Comparison of ENCODE assay signal across 15 cellular contexts in genomic region chr3:46664188-46664970, GRCh38. TPM values are rescaled to one million over a fixed set of nuclear protein-coding genes. Genes with fewer than 3 reads are reported as not detected.
A peak's percentile ranks its signal among the peaks of the same experiment; 100 is the strongest.
DNase-seq lines count a peak whose midpoint lies in the region; FAIRE-seq and TF ChIP-seq lines count a peak whose summit lies in the region.
"Had no signal": no experiment of that assay in that cellular context is flagged by ENCODE, and none has a peak within 500 bp of the region (broad histone marks: within the 10 kb centered on the region; RNA-seq: fewer than 3 reads in every experiment).

No MANE protein-coding gene starts in this region.

- H3K4me1 ChIP-seq in colonic mucosa (no peaks in the 10 kb centered on the region), sigmoid colon (peaks cover 0 to 27% (median 11%) of the 10 kb centered on the region in 4 donors), small intestine (ENCODE audit: control insufficient read depth in 2 of 2, insufficient read depth in 1 of 2, low read depth in 1 of 2, low read length in 1 of 2) (no peaks in the 10 kb centered on the region)

- H3K9me3 ChIP-seq in colonic mucosa (no peaks in the 10 kb centered on the region), sigmoid colon (no peaks in the 10 kb centered on the region), small intestine (ENCODE audit: control insufficient read depth, low read depth) (no peaks in the 10 kb centered on the region)

- intact Hi-C loops in colonic mucosa (cut with DNase I) (no loop called here), sigmoid colon (cut with DNase I) (no loop called here)

- H3K36me3 ChIP-seq in colonic mucosa (no peaks in the 10 kb centered on the region), sigmoid colon (no peaks in the 10 kb centered on the region), small intestine (ENCODE audit: control insufficient read depth in 2 of 2, insufficient read depth in 2 of 2, low read length in 2 of 2) (no peaks in the 10 kb centered on the region)
- H3K36me3 ChIP-seq: WERI-Rb-1 had no signal

- WGBS in sigmoid colon, 2 donors, result 88 to 92% methylated on average over 6 of the region's 6 CpGs
- WGBS in small intestine, 3 donors, result 78 to 85% (median 85%) methylated on average over 6 of the region's 6 CpGs

- no peak for TF ChIP-seq EP300 in sigmoid colon (IDR thresholded peaks at IDR 0.05)

- TF ChIP-seq POLR2A in sigmoid colon (IDR thresholded peaks at IDR 0.05), result no peak

- H3K9ac ChIP-seq in colonic mucosa (ENCODE audit: low read depth in 2 of 2, low read length in 2 of 2), result no peak overlapping the region

- TF ChIP-seq CTCF in colonic mucosa (IDR thresholded peaks at IDR 0.05) (no peak), sigmoid colon (IDR thresholded peaks at IDR 0.05) (no peak)

- H3K27ac ChIP-seq in colonic mucosa, result no peak overlapping the region
- no peak overlapping the region for H3K27ac ChIP-seq in sigmoid colon
- no peak overlapping the region for H3K27ac ChIP-seq in small intestine (ENCODE audit: low read depth in 1 of 2, low read length in 1 of 2)
- H3K27ac ChIP-seq: WERI-Rb-1 had no signal

- no peak for FAIRE-seq in small intestine (lab: Jason Lieb, UNC)
- FAIRE-seq: bronchial epithelial cell, D721Med had no signal

- H3K27me3 ChIP-seq in colonic mucosa (no peaks in the 10 kb centered on the region), sigmoid colon (no peaks in the 10 kb centered on the region), small intestine (ENCODE audit: control insufficient read depth in 2 of 2, insufficient read depth in 2 of 2, low read length in 2 of 2) (no peaks in the 10 kb centered on the region)

- no peak overlapping the region for H3K4me3 ChIP-seq in colonic mucosa
- H3K4me3 ChIP-seq in sigmoid colon, result no peak overlapping the region
- no peak overlapping the region for H3K4me3 ChIP-seq in small intestine (ENCODE audit: low read depth in 1 of 2, low read length in 2 of 2)

- DNase-seq in activated T-cell treated with anti-CD3 and anti-CD28 coated beads, Interleukin-2, amount 50 U/mL, for 1 hour, result peak; percentile 4
- DNase-seq in activated T-cell treated with anti-CD3 and anti-CD28 coated beads, Interleukin-2, amount 50 U/mL, for 48 hours, result no peak
- peak; percentile 11 for DNase-seq in colonic mucosa
- peak; percentile 35 for DNase-seq in sigmoid colon
- DNase-seq in small intestine, result no peak
- DNase-seq in UCSD-AML1 (lab: John Stamatoyannopoulos, UW; ENCODE audit: unreplicated experiment), result no peak
- DNase-seq: activated naive CD4-positive, alpha-beta T cell treated with anti-CD3 and anti-CD28 coated beads, Interleukin-2, amount 50 U/mL, for 16 hours; effector memory CD8-positive, alpha-beta T cell; NCI-H446; stimulated activated naive CD4-positive, alpha-beta T cell treated with Interleukin-2 at 50 U/mL for 16 hours; WERI-Rb-1 had no signal

RNA-seq across cellular contexts. Expression of gene ALS2CL, which starts 29.1 kb away (rescaled TPM):
- total RNA-seq in colonic mucosa, result 10 to 100 TPM; 21.8 to 40.3 TPM
- 10 to 100 TPM in 1 of 4 donors, 1 to 10 TPM in 3; 3.9 to 10.5 (median 4.3) TPM for total RNA-seq in sigmoid colon
- 10 to 100 TPM in 1 of 3 donors, 1 to 10 TPM in 2; 5.4 to 35.0 (median 6.0) TPM for polyA plus RNA-seq in sigmoid colon
- polyA plus RNA-seq in small intestine, result 10 to 100 TPM; 11.8 to 100.0 (median 58.6) TPM

RNA-seq across cellular contexts. Expression of gene TMIE, which starts 36.8 kb away (rescaled TPM):
- total RNA-seq in colonic mucosa, result under 1 TPM in 1 of 2 donors, not detected in 1; 0.13 TPM
- total RNA-seq in sigmoid colon, result 1 to 10 TPM in 2 of 4 donors, under 1 TPM in 1, not detected in 1; 0.81 to 1.8 (median 1.8) TPM
- under 1 TPM in 1 of 3 donors, not detected in 2; 0.63 TPM for polyA plus RNA-seq in sigmoid colon
- polyA plus RNA-seq in small intestine, result under 1 TPM in 1 of 3 donors, not detected in 2; 0.70 TPM
- total RNA-seq: A673, OCI-LY7 had no signal

RNA-seq across cellular contexts. Expression of gene FAM240A, which starts 52.1 kb away (rescaled TPM):
- not detected for total RNA-seq in colonic mucosa
- not detected for total RNA-seq in sigmoid colon
- polyA plus RNA-seq in sigmoid colon, result not detected
- polyA plus RNA-seq in small intestine, result not detected
- total RNA-seq: A673, bronchial epithelial cell, OCI-LY7 had no signal

RNA-seq across cellular contexts. Expression of gene PRSS50, which starts 53.3 kb away (rescaled TPM):
- total RNA-seq in colonic mucosa (not detected), sigmoid colon (1 to 10 TPM in 1 of 4 donors, under 1 TPM in 2, not detected in 1; 0.16 to 1.1 (median 0.81) TPM)
- polyA plus RNA-seq in sigmoid colon (under 1 TPM in 1 of 3 donors, not detected in 2; 0.03 TPM), small intestine (under 1 TPM in 1 of 3 donors, not detected in 2; 0.01 TPM)
- total RNA-seq: A673, bronchial epithelial cell, OCI-LY7 had no signal

Comparison
In these comparisons a context has a peak if more than half of its experiments do, and no peak if none do; other contexts are left out.
1. DNase-seq: peak in activated T-cell treated with anti-CD3 and anti-CD28 coated beads, Interleukin-2, amount 50 U/mL, for 1 hour (single experiment), colonic mucosa (single experiment) and sigmoid colon (single experiment); none in activated T-cell treated with anti-CD3 and anti-CD28 coated beads, Interleukin-2, amount 50 U/mL, for 48 hours (0 of 2), small intestine (single experiment) and UCSD-AML1 (single experiment).